ENCODE assay signal across 8 cellular contexts in genomic region chr6:68635412-68635705, GRCh38. TPM values are rescaled to one million over a fixed set of nuclear protein-coding genes. Genes with fewer than 3 reads are reported as not detected.
DNase-seq lines count a peak whose midpoint lies in the region; ATAC-seq, FAIRE-seq and TF ChIP-seq lines count a peak whose summit lies in the region.

No MANE protein-coding gene starts in this region.

- H3K27me3 ChIP-seq in duodenal mucosa (ENCODE audit: control insufficient read depth in 1 of 2, insufficient read depth in 2 of 2, low read length in 2 of 2), result peaks cover 19 to 25% of the 10 kb centered on the region in 2 donors
- H3K27me3 ChIP-seq in pancreas, result peaks cover 0 to 37% (median 8%) of the 10 kb centered on the region in 4 donors

- no peak overlapping the region for H3K27ac ChIP-seq in duodenal mucosa (ENCODE audit: low read depth, low read length)
- H3K27ac ChIP-seq in pancreas, result no peak overlapping the region

- H3K36me3 ChIP-seq in duodenal mucosa (ENCODE audit: control insufficient read depth in 1 of 2, insufficient read depth in 2 of 2, low read length in 2 of 2), result no peaks in the 10 kb centered on the region
- H3K36me3 ChIP-seq in pancreas, result no peaks in the 10 kb centered on the region

- peaks cover 0 to 5% of the 10 kb centered on the region in 2 donors for H3K4me1 ChIP-seq in duodenal mucosa (ENCODE audit: control insufficient read depth in 1 of 2, insufficient read depth in 2 of 2, low read length in 2 of 2)
- peaks cover 0 to 4% (median 4%) of the 10 kb centered on the region in 3 donors for H3K4me1 ChIP-seq in pancreas

- FAIRE-seq in pancreas (lab: Jason Lieb, UNC), result no peak

- H3K9ac ChIP-seq in duodenal mucosa (ENCODE audit: low read depth in 1 of 2, low read length in 2 of 2), result no peak overlapping the region

- DNase-seq in pancreas, result no peak
- no peak for DNase-seq in left colon
- DNase-seq in activated CD4-positive, alpha-beta T cell treated with anti-CD3 and anti-CD28 coated beads, Interleukin-2, amount 50 U/mL, for 4 hours, result no peak

- H3K4me3 ChIP-seq in duodenal mucosa (ENCODE audit: low read depth in 1 of 2, low read length in 2 of 2), result peak overlapping the region; percentile 62 to 72
- peak overlapping the region; percentile 34 to 64 (median 44) for H3K4me3 ChIP-seq in pancreas

- no peak for TF ChIP-seq CTCF in pancreas (IDR thresholded peaks at IDR 0.05)

- peak; percentile 22 for ATAC-seq in GM18511 (IDR thresholded peaks at IDR 0.05; ENCODE audit: unreplicated experiment)
- peak; percentile 4 for ATAC-seq in HG03378 (IDR thresholded peaks at IDR 0.05; ENCODE audit: unreplicated experiment)
- no peak for ATAC-seq in pancreas
- no peak for ATAC-seq in HG03520 (IDR thresholded peaks at IDR 0.05; ENCODE audit: unreplicated experiment)
- ATAC-seq in left colon, result no peak
- ATAC-seq in GM19324 (IDR thresholded peaks at IDR 0.05; ENCODE audit: low FRiP score, unreplicated experiment), result no peak

- H3K9me3 ChIP-seq in duodenal mucosa (ENCODE audit: control insufficient read depth in 1 of 2, low read length in 2 of 2) (no peaks in the 10 kb centered on the region), pancreas (no peaks in the 10 kb centered on the region)

- intact Hi-C loops in pancreas (cut with DNase I) (no loop called here), left colon (cut with DNase I, micrococcal nuclease) (no loop called here)

- WGBS in pancreas, 2 donors, result 0 to 3% methylated on average over 15 of the region's 15 CpGs

RNA-seq across cellular contexts. Expression of gene ADGRB3, which starts 0.3 kb away (rescaled TPM):
- under 1 TPM; 0.08 to 0.34 (median 0.22) TPM for total RNA-seq in pancreas
- polyA plus RNA-seq in pancreas, result under 1 TPM; 0.04 to 0.26 TPM
- total RNA-seq in left colon, result 1 to 10 TPM in 1 of 2 donors, under 1 TPM in 1; 0.37 to 1.2 TPM

Comparison
In these comparisons a context has a peak if more than half of its experiments do, and no peak if none do; other contexts are left out.
1. ATAC-seq: peak in GM18511 (single experiment) and HG03378 (single experiment); none in pancreas (0 of 4), HG03520 (single experiment), left colon (single experiment) and GM19324 (single experiment).